20 cellular contexts compared by ENCODE assay signal in the genomic region with DNA sequence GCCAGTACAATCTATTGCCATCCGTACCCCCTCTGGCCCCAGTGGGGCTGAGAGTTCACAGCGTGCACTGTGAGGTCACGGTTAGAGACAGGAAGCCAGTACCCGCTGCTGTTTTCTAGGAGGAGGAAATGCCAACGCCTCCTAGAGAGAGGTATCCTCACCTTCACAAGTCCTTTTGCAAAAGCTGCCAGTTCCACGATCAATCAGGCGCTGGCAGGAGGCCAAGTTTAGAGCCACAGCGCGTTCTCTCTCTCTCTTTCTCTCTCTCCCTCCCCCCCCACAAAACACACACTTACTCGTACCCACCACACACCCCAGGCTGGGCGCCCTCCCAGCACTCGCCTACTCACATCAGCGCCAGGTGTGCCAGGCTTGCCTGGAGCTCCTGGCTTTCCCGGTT. TPM values are rescaled to one million over a fixed set of nuclear protein-coding genes. Genes with fewer than 3 reads are reported as not detected.
DNase-seq lines count a peak whose midpoint lies in the region; ATAC-seq and TF ChIP-seq lines count a peak whose summit lies in the region.
"Had no signal": no experiment of that assay in that cellular context is flagged by ENCODE, and none has a peak within 500 bp of the region (broad histone marks: within the 10 kb centered on the region; RNA-seq: fewer than 3 reads in every experiment).

No MANE protein-coding gene starts in this region.

- no peak for DNase-seq in stimulated activated naive CD8-positive, alpha-beta T cell treated with anti-CD3 and anti-CD28 coated beads, Interleukin-15, amount 100 ng/mL, for 72 hours
- no peak for DNase-seq in stimulated activated naive CD8-positive, alpha-beta T cell treated with anti-CD3 and anti-CD28 coated beads, Interleukin-15, Interleukin-2, amounts not matched to agents 100 U/mL and 50 U/mL, for 24 hours
- DNase-seq in NCI-H2227 treated with DMSO at 0.1 percent for 48 hours (lab: John Stamatoyannopoulos, UW) (peak; percentile 14), glutamatergic neuron (peak; percentile 32), upper lobe of right lung (no peak), sciatic nerve (ENCODE audit: low spot score) (no peak), GM19238 (ENCODE audit: insufficient read length, low spot score) (no peak)
- DNase-seq: activated naive CD4-positive, alpha-beta T cell treated with anti-CD3 and anti-CD28 coated beads for 36 hours; effector CD8-positive, alpha-beta T cell; gastrocnemius medialis; islet precursor cell; PC-3; stimulated activated CD4-positive, alpha-beta T cell treated with anti-CD3 and anti-CD28 coated beads, Interleukin-4, amount 100 ng/mL, for 24 hours; stimulated activated naive CD4-positive, alpha-beta T cell had no signal

- peaks cover 44% of the 10 kb centered on the region for H3K27me3 ChIP-seq in upper lobe of right lung

- no peaks in the 10 kb centered on the region for H3K4me1 Mint-ChIP-seq in stimulated activated naive CD8-positive, alpha-beta T cell treated with anti-CD3 and anti-CD28 coated beads, Interleukin-15, amount 100 ng/mL, for 72 hours
- no peaks in the 10 kb centered on the region for H3K4me1 Mint-ChIP-seq in glutamatergic neuron (ENCODE audit: low read depth, unreplicated experiment)

- no peak overlapping the region for H3K27ac ChIP-seq in upper lobe of right lung
- H3K27ac ChIP-seq: breast epithelium, gastrocnemius medialis had no signal

- no peaks in the 10 kb centered on the region for H3K9me3 Mint-ChIP-seq in stimulated activated naive CD8-positive, alpha-beta T cell treated with anti-CD3 and anti-CD28 coated beads, Interleukin-15, amount 100 ng/mL, for 72 hours
- no peaks in the 10 kb centered on the region for H3K9me3 Mint-ChIP-seq in glutamatergic neuron (ENCODE audit: unreplicated experiment)
- H3K9me3 Mint-ChIP-seq: activated naive CD4-positive, alpha-beta T cell treated with anti-CD3 and anti-CD28 coated beads for 36 hours had no signal

- peaks cover 11% of the 10 kb centered on the region for H3K4me1 ChIP-seq in upper lobe of right lung
- H3K4me1 ChIP-seq: breast epithelium, gastrocnemius medialis had no signal

- H3K36me3 Mint-ChIP-seq in glutamatergic neuron (ENCODE audit: unreplicated experiment) = no peaks in the 10 kb centered on the region

- H3K4me3 ChIP-seq in upper lobe of right lung = no peak overlapping the region
- H3K4me3 ChIP-seq: breast epithelium, gastrocnemius medialis, GM12878 had no signal

- no peaks in the 10 kb centered on the region for H3K9me3 ChIP-seq in upper lobe of right lung
- H3K9me3 ChIP-seq: breast epithelium, gastrocnemius medialis had no signal

- TF ChIP-seq CTCF in glutamatergic neuron (IDR thresholded peaks at IDR 0.05; ENCODE audit: partially characterized antibody, unreplicated experiment) = no peak
- no peak for TF ChIP-seq CTCF in upper lobe of right lung (IDR thresholded peaks at IDR 0.05)

- ATAC-seq in stimulated activated naive CD8-positive, alpha-beta T cell treated with anti-CD3 and anti-CD28 coated beads, Interleukin-15, amount 100 ng/mL, for 72 hours = peak; percentile 37
- ATAC-seq in stimulated activated naive CD8-positive, alpha-beta T cell treated with anti-CD3 and anti-CD28 coated beads, Interleukin-15, Interleukin-2, amounts not matched to agents 100 U/mL and 50 U/mL, for 24 hours = no peak
- ATAC-seq in upper lobe of right lung (peak; percentile 41), sciatic nerve (no peak), GM21423 (IDR thresholded peaks at IDR 0.05; ENCODE audit: unreplicated experiment) (no peak)
- ATAC-seq: gastrocnemius medialis, GM12878, PC-3 had no signal

- no peak overlapping the region for H3K27ac Mint-ChIP-seq in stimulated activated naive CD8-positive, alpha-beta T cell treated with anti-CD3 and anti-CD28 coated beads, Interleukin-15, amount 100 ng/mL, for 72 hours
- no peak overlapping the region for H3K27ac Mint-ChIP-seq in glutamatergic neuron (ENCODE audit: unreplicated experiment)
- H3K27ac Mint-ChIP-seq: activated naive CD4-positive, alpha-beta T cell treated with anti-CD3 and anti-CD28 coated beads for 36 hours had no signal

- H3K27me3 Mint-ChIP-seq in stimulated activated naive CD8-positive, alpha-beta T cell treated with anti-CD3 and anti-CD28 coated beads, Interleukin-15, amount 100 ng/mL, for 72 hours = peaks cover 74% of the 10 kb centered on the region
- H3K27me3 Mint-ChIP-seq in glutamatergic neuron (ENCODE audit: unreplicated experiment) = peaks cover 3% of the 10 kb centered on the region

- H3K36me3 ChIP-seq in upper lobe of right lung = no peaks in the 10 kb centered on the region
- H3K36me3 ChIP-seq: breast epithelium, gastrocnemius medialis had no signal

- intact Hi-C loops in upper lobe of right lung (cut with DNase I) (no loop called here), sciatic nerve (cut with DNase I) (no loop called here)

- no peak overlapping the region for H3K4me3 Mint-ChIP-seq in stimulated activated naive CD8-positive, alpha-beta T cell treated with anti-CD3 and anti-CD28 coated beads, Interleukin-15, amount 100 ng/mL, for 72 hours
- no peak overlapping the region for H3K4me3 Mint-ChIP-seq in glutamatergic neuron (ENCODE audit: unreplicated experiment)
- H3K4me3 Mint-ChIP-seq: activated naive CD4-positive, alpha-beta T cell treated with anti-CD3 and anti-CD28 coated beads for 36 hours had no signal

RNA-seq across cellular contexts. Expression of gene COL9A1, which starts 22.4 kb away (rescaled TPM):
- total RNA-seq in glutamatergic neuron (ENCODE audit: unreplicated experiment) = 1.8 TPM
- not detected for total RNA-seq in upper lobe of right lung
- 1.6 TPM for total RNA-seq in sciatic nerve
- total RNA-seq: activated naive CD4-positive, alpha-beta T cell treated with anti-CD3 and anti-CD28 coated beads for 36 hours; gastrocnemius medialis; GM12878; myocyte; PC-3; pulmonary artery endothelial cell; T-helper 2 cell treated with Interferon-gamma antibody and Interleukin-4, amounts not matched to agents 100 ng/mL and 5 ng/mL, for 36 hours had no signal

Comparison
In these comparisons a context has a peak if more than half of its experiments do, and no peak if none do; other contexts are left out.
1. ATAC-seq: peak in stimulated activated naive CD8-positive, alpha-beta T cell treated with anti-CD3 and anti-CD28 coated beads, Interleukin-15, amount 100 ng/mL, for 72 hours (single experiment) and upper lobe of right lung (single experiment); none in stimulated activated naive CD8-positive, alpha-beta T cell treated with anti-CD3 and anti-CD28 coated beads, Interleukin-15, Interleukin-2, amounts not matched to agents 100 U/mL and 50 U/mL, for 24 hours (single experiment), sciatic nerve (single experiment) and GM21423 (single experiment).
2. DNase-seq: peak in NCI-H2227 treated with DMSO at 0.1 percent for 48 hours (single experiment) and glutamatergic neuron (single experiment); none in stimulated activated naive CD8-positive, alpha-beta T cell treated with anti-CD3 and anti-CD28 coated beads, Interleukin-15, amount 100 ng/mL, for 72 hours (0 of 2), stimulated activated naive CD8-positive, alpha-beta T cell treated with anti-CD3 and anti-CD28 coated beads, Interleukin-15, Interleukin-2, amounts not matched to agents 100 U/mL and 50 U/mL, for 24 hours (single experiment), upper lobe of right lung (single experiment), sciatic nerve (single experiment) and GM19238 (single experiment).